In the genomic region with DNA sequence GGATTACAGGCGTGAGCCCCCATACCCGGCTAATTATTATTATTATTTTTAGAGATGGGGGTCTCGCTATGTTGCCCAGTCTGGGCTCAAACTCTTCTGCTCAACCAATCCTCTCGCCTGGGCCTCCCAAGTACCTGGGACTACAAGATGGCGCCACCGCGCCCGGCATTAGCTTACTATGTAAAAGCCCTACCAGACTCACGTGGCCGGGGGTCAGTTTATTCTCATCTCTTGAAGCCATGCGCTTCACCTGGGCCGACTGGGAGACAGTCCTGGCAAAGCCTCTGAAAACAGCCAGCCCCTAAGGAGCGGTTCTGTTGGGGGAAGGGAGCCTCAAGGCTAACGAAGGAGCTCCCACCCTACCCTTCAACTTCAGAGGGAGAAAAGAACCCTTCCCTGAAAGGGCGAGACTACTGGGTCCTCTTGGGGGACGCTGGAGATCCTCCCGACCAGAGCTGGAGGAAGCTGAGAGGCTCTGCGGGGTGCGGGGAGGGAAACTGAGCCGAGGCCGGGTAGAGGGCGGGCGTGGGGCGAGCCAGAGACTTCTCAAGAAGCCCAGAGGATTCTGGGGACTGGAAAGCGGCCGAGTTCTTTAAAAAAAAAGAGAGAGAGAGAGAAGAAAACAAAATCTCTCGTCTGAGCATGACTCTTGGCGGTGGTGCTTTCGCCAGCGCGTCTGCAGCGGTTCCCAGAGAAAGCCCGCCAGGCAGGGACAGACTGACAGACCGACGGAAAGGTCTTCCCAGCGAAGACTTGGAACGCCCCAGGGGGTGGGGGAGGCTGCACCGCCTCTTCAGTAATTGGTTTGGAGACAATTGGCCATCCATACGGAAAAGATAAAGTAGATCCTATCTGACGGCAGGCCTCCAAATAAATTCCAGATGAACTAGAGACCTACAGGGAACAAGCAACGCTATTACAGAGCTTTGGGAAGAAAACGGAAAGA, we compare ENCODE assay signal across 1 cellular context.
TF ChIP-seq lines count a peak whose summit lies in the region.

No MANE protein-coding gene starts in this region.

TF ChIP-seq in endothelial cell of umbilical vein, 7 proteins besides CTCF, POLR2A, EP300 and RAD21:
- TF ChIP-seq FOS (IDR thresholded peaks at IDR 0.05; ENCODE audit: borderline replicate concordance, insufficient read depth, low read length): no peak
- no peak for TF ChIP-seq MYC (IDR thresholded peaks at IDR 0.05; ENCODE audit: low read depth, low read length)
- TF ChIP-seq GATA2 (IDR thresholded peaks at IDR 0.05; ENCODE audit: insufficient read depth, insufficient read length, low read depth, low read length): no peak
- TF ChIP-seq POLR2AphosphoS5 (IDR thresholded peaks at IDR 0.05; ENCODE audit: insufficient read depth, low read depth, low read length): no peak
- TF ChIP-seq EZH2 (IDR thresholded peaks at IDR 0.05; ENCODE audit: borderline replicate concordance, low read depth, low read length, severe bottlenecking): no peak
- TF ChIP-seq, protein P1, sequence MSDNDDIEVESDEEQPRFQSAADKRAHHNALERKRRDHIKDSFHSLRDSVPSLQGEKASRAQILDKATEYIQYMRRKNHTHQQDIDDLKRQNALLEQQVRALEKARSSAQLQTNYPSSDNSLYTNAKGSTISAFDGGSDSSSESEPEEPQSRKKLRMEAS (IDR thresholded peaks at IDR 0.05; ENCODE audit: insufficient read depth, insufficient read length): no peak
- no peak for TF ChIP-seq JUN (IDR thresholded peaks at IDR 0.05; ENCODE audit: borderline replicate concordance, insufficient read depth, insufficient read length, low read depth)
